ENCODE assay signal across 8 cellular contexts in genomic region chr4:74157743-74158560, GRCh38. TPM values are rescaled to one million over a fixed set of nuclear protein-coding genes. Genes with fewer than 3 reads are reported as not detected.
DNase-seq lines count a peak whose midpoint lies in the region; ATAC-seq and TF ChIP-seq lines count a peak whose summit lies in the region.

Gene MTHFD2L (plus strand): TSS chr4:74158118. CDS start chr4:74158139, 21 bp downstream.

- H3K27me3 Mint-ChIP-seq in T-helper 17 cell = peaks cover 7% of the 10 kb centered on the region

- peak within 1 kb of the TSS; percentile 72 for H3K4me3 ChIP-seq in right atrium auricular region
- H3K4me3 ChIP-seq in psoas muscle = peak within 1 kb of the TSS; percentile 69
- peak within 1 kb of the TSS; percentile 84 for H3K4me3 ChIP-seq in urinary bladder (ENCODE audit: low read depth, low read length)

- TF ChIP-seq CTCF in right atrium auricular region (IDR thresholded peaks at IDR 0.05) (peak in 1 of 2 donors; percentile 10), psoas muscle (IDR thresholded peaks at IDR 0.05) (no peak)

- peaks cover 0 to 25% of the 10 kb centered on the region in 2 donors for H3K4me1 ChIP-seq in right atrium auricular region
- peaks cover 23% of the 10 kb centered on the region for H3K4me1 ChIP-seq in psoas muscle
- H3K4me1 ChIP-seq in urinary bladder (ENCODE audit: insufficient read depth) = peaks cover 1% of the 10 kb centered on the region

- H3K27ac ChIP-seq in right atrium auricular region = peak within 1 kb of the TSS; percentile 93 to 97
- H3K27ac ChIP-seq in psoas muscle = peak within 1 kb of the TSS; percentile 90
- H3K27ac ChIP-seq in urinary bladder (ENCODE audit: low read depth) = peak within 1 kb of the TSS; percentile 91

- peaks cover 3% of the 10 kb centered on the region for H3K36me3 Mint-ChIP-seq in T-helper 17 cell (ENCODE audit: low read depth)

- ATAC-seq in GM18498 (IDR thresholded peaks at IDR 0.05; ENCODE audit: unreplicated experiment) (peak; percentile 99), HG02884 (IDR thresholded peaks at IDR 0.05; ENCODE audit: unreplicated experiment) (peak; percentile 96), T-helper 17 cell (peak; percentile 98), psoas muscle (peak; percentile 98 to 99 (median 98))

- no peaks in the 10 kb centered on the region for H3K27me3 ChIP-seq in right atrium auricular region
- no peaks in the 10 kb centered on the region for H3K27me3 ChIP-seq in psoas muscle (ENCODE audit: insufficient read depth in 3 of 3, low read length in 2 of 3)

- intact Hi-C loops in psoas muscle (cut with DNase I) = loop anchor here (2.0 to 10.0 kb wide), 2 partner anchors 899 to 1093 kb away; partner anchors contain the start of genes ANKRD17 (in 1 of the 2) and COX18 (in 1 of the 2)

- DNase-seq in NCI-H146 treated with DMSO at 0.1 percent for 48 hours (lab: John Stamatoyannopoulos, UW; ENCODE audit: unreplicated experiment) (peak; percentile 85), T-helper 17 cell (peak; percentile 62 to 69 (median 63)), anterior cingulate cortex (lab: John Stamatoyannopoulos, UW) (peak; percentile 52 to 96 (median 90)), right atrium auricular region (ENCODE audit: low spot score) (peak; percentile 94), psoas muscle (peak; percentile 95 to 97)

- WGBS in psoas muscle, 3 donors = 0 to 1% (median 0%) methylated on average over 73 to 79 of the region's 79 CpGs
- WGBS in urinary bladder = under 1% methylated on average over 79 of the region's 79 CpGs

- H3K27ac Mint-ChIP-seq in T-helper 17 cell = peak within 1 kb of the TSS; percentile 86

- H3K36me3 ChIP-seq in right atrium auricular region = peaks cover 11% of the 10 kb centered on the region
- H3K36me3 ChIP-seq in psoas muscle (ENCODE audit: insufficient read depth in 1 of 2, low read depth in 1 of 2) = peaks cover 3 to 15% of the 10 kb centered on the region in 2 donors
- H3K36me3 ChIP-seq in urinary bladder (ENCODE audit: insufficient read depth) = no peaks in the 10 kb centered on the region

- peak within 1 kb of the TSS; percentile 89 for H3K4me3 Mint-ChIP-seq in T-helper 17 cell

- H3K9me3 ChIP-seq in T-helper 17 cell (ENCODE audit: control insufficient read depth, low read length, poor library complexity, severe bottlenecking) = no peaks in the 10 kb centered on the region
- H3K9me3 ChIP-seq in right atrium auricular region = no peaks in the 10 kb centered on the region
- H3K9me3 ChIP-seq in psoas muscle = no peaks in the 10 kb centered on the region

- peaks cover 12% of the 10 kb centered on the region for H3K4me1 Mint-ChIP-seq in T-helper 17 cell

RNA-seq across cellular contexts. Expression of gene MTHFD2L, which starts in this region (rescaled TPM):
- total RNA-seq in T-helper 17 cell (10 to 100 TPM in 1 of 2 donors, 1 to 10 TPM in 1; 6.2 to 14.5 TPM), right atrium auricular region (10 to 100 TPM in 1 of 2 donors, 1 to 10 TPM in 1; 8.3 to 11.5 TPM), psoas muscle (10 to 100 TPM in 2 of 4 donors, 1 to 10 TPM in 2; 6.4 to 10.4 (median 9.7) TPM), urinary bladder (21.1 TPM)
- polyA plus RNA-seq in psoas muscle (10 to 100 TPM in 1 of 3 donors, 1 to 10 TPM in 2; 4.3 to 11.6 (median 7.3) TPM), urinary bladder (5.8 TPM)

Comparison
In these comparisons a context has a peak if more than half of its experiments do, and no peak if none do; other contexts are left out.
1. Peak in every context shown above with its lines: DNase-seq, ATAC-seq, H3K4me3 ChIP-seq and H3K27ac ChIP-seq.